Comparison of ENCODE assay signal across 22 cellular contexts in genomic region chr3:183182732-183183610, GRCh38. TPM values are rescaled to one million over a fixed set of nuclear protein-coding genes. Genes with fewer than 3 reads are reported as not detected.
DNase-seq lines count a peak whose midpoint lies in the region; ATAC-seq and TF ChIP-seq lines count a peak whose summit lies in the region.
"Had no signal": no experiment of that assay in that cellular context is flagged by ENCODE, and none has a peak within 500 bp of the region (broad histone marks: within the 10 kb centered on the region; RNA-seq: fewer than 3 reads in every experiment).

No MANE protein-coding gene starts in this region.

- H2AFZ ChIP-seq in ACC112 (ENCODE audit: low read length, unreplicated experiment): peak overlapping the region; percentile 10
- no peak overlapping the region for H2AFZ ChIP-seq in PC-3 (ENCODE audit: low read length)

- intact Hi-C loops in PC-3 (cut with micrococcal nuclease): loop anchor here (5.0 kb wide), 2 partner anchors 276 to 471 kb away; no protein-coding TSS in a partner anchor

- no peaks in the 10 kb centered on the region for H3K9me2 ChIP-seq in PC-3 (replicated peaks; ENCODE audit: low read length)

- H3K9me3 ChIP-seq in PC-3 (ENCODE audit: low read length) (no peaks in the 10 kb centered on the region), gastroesophageal sphincter (no peaks in the 10 kb centered on the region)
- H3K9me3 ChIP-seq: A549, BLaER1, HAP-1 had no signal

- no TSS peak for BruUV-seq in PC-3 (replicated peaks; lab: Mats Ljungman, UMichigan)

- H3K4me1 ChIP-seq in ACC112 (ENCODE audit: control insufficient read depth, insufficient read depth, low read length, unreplicated experiment) (peaks cover 24% of the 10 kb centered on the region), PC-3 (ENCODE audit: insufficient read depth, low read length) (peaks cover 33% of the 10 kb centered on the region), gastroesophageal sphincter (peaks cover 0 to 31% (median 7%) of the 10 kb centered on the region in 3 donors)
- H3K4me1 ChIP-seq: HAP-1 had no signal

- peak; percentile 22 for DNase-seq in EH (ENCODE audit: low read depth)
- peak; percentile 42 for DNase-seq in PC-3
- DNase-seq in fibroblast of mammary gland (ENCODE audit: low read depth): peak; percentile 39
- no peak for DNase-seq in DMS79 treated with DMSO at 0.1 percent for 48 hours (lab: John Stamatoyannopoulos, UW)
- DNase-seq: CD8-positive, alpha-beta T cell; DND-41; GF-D8; NCI-H1048; NCI-H2029 treated with DMSO at 0.1 percent for 48 hours; NCI-H510A treated with DMSO at 0.1 percent for 48 hours; NCI-H82; OCI-M1; SIG-M5 had no signal

- 45% methylated on average over 2 of the region's 5 CpGs; no CpG with 5 or more reads in 1 of the 2 donors for whole genome bisulfite sequencing in gastroesophageal sphincter (ENCODE audit: low coverage in 1 of 2), 2 donors

- H3K27me3 ChIP-seq in ACC112 (ENCODE audit: insufficient read depth, low read length) (no peaks in the 10 kb centered on the region), PC-3 (ENCODE audit: low read length) (no peaks in the 10 kb centered on the region), gastroesophageal sphincter (peaks cover 41% of the 10 kb centered on the region)

- H3K79me2 ChIP-seq in ACC112 (ENCODE audit: control insufficient read depth, insufficient read depth, low read length, unreplicated experiment) (no peaks in the 10 kb centered on the region), PC-3 (ENCODE audit: low read length) (no peaks in the 10 kb centered on the region)

- H3K4me2 ChIP-seq in PC-3 (ENCODE audit: low read length): no peak overlapping the region
- H3K4me2 ChIP-seq: A549, BLaER1 had no signal

- H3K4me3 ChIP-seq in ACC112 (ENCODE audit: low read depth, low read length): no peak overlapping the region
- no peak overlapping the region for H3K4me3 ChIP-seq in PC-3 (ENCODE audit: low read length)
- no peak overlapping the region for H3K4me3 ChIP-seq in fibroblast of mammary gland (ENCODE audit: control insufficient read depth, low read depth, low read length)
- no peak overlapping the region for H3K4me3 ChIP-seq in gastroesophageal sphincter
- H3K4me3 ChIP-seq: A549, BLaER1, HAP-1, K562 had no signal

- no peaks in the 10 kb centered on the region for H3F3A ChIP-seq in PC-3 (ENCODE audit: low read length, unreplicated experiment)

- no peak overlapping the region for H3K27ac ChIP-seq in ACC112 (ENCODE audit: low read depth, low read length)
- no peak overlapping the region for H3K27ac ChIP-seq in PC-3 (ENCODE audit: low read length)
- no peak overlapping the region for H3K27ac ChIP-seq in gastroesophageal sphincter
- H3K27ac ChIP-seq: A549, BLaER1, RWPE1 had no signal

- CTCF ChIA-PET in PC-3 (lab: Charles Lee): interaction anchor here (3.0 kb wide), 1 partner anchor 70 kb away, joined by 26 read pairs; the partner anchor contains the start of gene B3GNT5

- POLR2A ChIA-PET in PC-3 (lab: Charles Lee; ENCODE audit: unreplicated experiment): no interaction called here

- peak; percentile 3; the same call in 1 of the 2 replicates for ATAC-seq in PC-3
- no peak for ATAC-seq in HG03432 (IDR thresholded peaks at IDR 0.05; ENCODE audit: unreplicated experiment)
- ATAC-seq in gastroesophageal sphincter: no peak
- ATAC-seq in HG02884 (IDR thresholded peaks at IDR 0.05; ENCODE audit: unreplicated experiment): no peak
- ATAC-seq: A549; CD8-positive, alpha-beta T cell; K562 had no signal

- no peak for TF ChIP-seq POLR2A in gastroesophageal sphincter (IDR thresholded peaks at IDR 0.05)

- no peak for TF ChIP-seq CTCF in PC-3 (conservative IDR thresholded peaks at IDR 0.05; ENCODE audit: low read depth, low read length)
- TF ChIP-seq CTCF in fibroblast of mammary gland (conservative IDR thresholded peaks at IDR 0.05; ENCODE audit: control insufficient read depth, insufficient read depth, low read depth, low read length): no peak
- TF ChIP-seq CTCF in gastroesophageal sphincter (IDR thresholded peaks at IDR 0.05): no peak

- H4K20me1 ChIP-seq in PC-3 (ENCODE audit: low read length): no peaks in the 10 kb centered on the region

- TF ChIP-seq EP300 in gastroesophageal sphincter (IDR thresholded peaks at IDR 0.05): no peak

- H3K9ac ChIP-seq in PC-3 (ENCODE audit: low read length): no peak overlapping the region
- H3K9ac ChIP-seq: BLaER1 had no signal

- H3K36me3 ChIP-seq in ACC112 (ENCODE audit: insufficient read depth, low read length): no peaks in the 10 kb centered on the region
- no peaks in the 10 kb centered on the region for H3K36me3 ChIP-seq in PC-3 (ENCODE audit: low read depth, low read length)
- H3K36me3 ChIP-seq in gastroesophageal sphincter: no peaks in the 10 kb centered on the region
- H3K36me3 ChIP-seq: BLaER1, HAP-1 had no signal

RNA-seq across cellular contexts. Expression of gene LAMP3, which starts 20.4 kb away (rescaled TPM):
- 2.8 and 3.2 TPM in 2 replicates for total RNA-seq in PC-3 (2014; rRNA removed)
- under 1 TPM in 1 of 4 donors, not detected in 3; 0.74 TPM for total RNA-seq in gastroesophageal sphincter
